In the genomic region with DNA sequence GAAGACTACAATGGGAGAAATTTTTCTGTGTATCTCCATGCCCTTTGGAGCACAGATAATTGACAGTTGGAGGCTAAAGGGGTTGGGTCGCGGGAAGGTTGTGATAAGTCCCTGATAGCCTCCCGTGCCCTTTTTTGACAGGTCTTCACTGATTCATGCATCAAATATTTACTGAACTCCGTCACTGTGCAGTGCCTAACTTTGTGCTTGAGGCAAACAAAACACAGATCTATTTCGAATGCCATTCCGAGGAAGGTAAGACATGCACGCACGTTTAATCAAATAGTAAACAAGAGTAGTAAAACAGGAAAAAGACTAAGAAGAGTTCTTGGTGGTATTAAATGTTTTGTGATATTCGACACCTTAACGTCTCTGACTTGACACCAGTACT, we compare ENCODE assay signal across 8 cellular contexts. TPM values are rescaled to one million over a fixed set of nuclear protein-coding genes. Genes with fewer than 3 reads are reported as not detected.
DNase-seq lines count a peak whose midpoint lies in the region; ATAC-seq and TF ChIP-seq lines count a peak whose summit lies in the region.

No MANE protein-coding gene starts in this region.

- peak overlapping the region; percentile 65 for H2AFZ ChIP-seq in OCI-LY3 (ENCODE audit: low read depth, low read length)

- H3K27ac ChIP-seq in OCI-LY3 (ENCODE audit: low read length) (peak overlapping the region; percentile 86), endodermal cell (ENCODE audit: low read depth, low read length) (no peak overlapping the region)

- H3K27me3 ChIP-seq in OCI-LY3 (ENCODE audit: low read depth, low read length): peaks cover 9% of the 10 kb centered on the region
- H3K27me3 ChIP-seq in endodermal cell (ENCODE audit: control insufficient read depth, insufficient read depth, low read length, poor library complexity, severe bottlenecking): peaks cover 8% of the 10 kb centered on the region

- H3K27ac Mint-ChIP-seq in endodermal cell (peak overlapping the region; percentile 99), osteocyte (ENCODE audit: unreplicated experiment) (peak overlapping the region; percentile 100)

- H3K79me2 ChIP-seq in OCI-LY3 (ENCODE audit: low read length): peaks cover 46% of the 10 kb centered on the region

- H3K9me3 ChIP-seq in OCI-LY3 (ENCODE audit: insufficient read depth, low read length) (no peaks in the 10 kb centered on the region), endodermal cell (ENCODE audit: control insufficient read depth, low read length) (no peaks in the 10 kb centered on the region)

- peaks cover 19% of the 10 kb centered on the region for H3K4me1 Mint-ChIP-seq in endodermal cell
- H3K4me1 Mint-ChIP-seq in osteocyte (ENCODE audit: unreplicated experiment): peaks cover 43% of the 10 kb centered on the region

- no peaks in the 10 kb centered on the region for H3K9me3 Mint-ChIP-seq in endodermal cell
- no peaks in the 10 kb centered on the region for H3K9me3 Mint-ChIP-seq in osteocyte (ENCODE audit: unreplicated experiment)

- 27 to 33% methylated on average over 6 to 10 of the region's 10 CpGs for WGBS in endodermal cell (ENCODE audit: insufficient coverage in 1 of 2, insufficient read length in 1 of 2), 2 experiments

- H3K4me3 ChIP-seq in GM12875 (ENCODE audit: low read depth, low read length): peak overlapping the region; percentile 78
- H3K4me3 ChIP-seq in OCI-LY3 (ENCODE audit: low read length): peak overlapping the region; percentile 97
- H3K4me3 ChIP-seq in endodermal cell (ENCODE audit: low read length): peak overlapping the region; percentile 93

- peak overlapping the region; percentile 99 for H3K4me3 Mint-ChIP-seq in endodermal cell
- peak overlapping the region; percentile 100 for H3K4me3 Mint-ChIP-seq in osteocyte (ENCODE audit: unreplicated experiment)

- H4K20me1 ChIP-seq in OCI-LY3 (ENCODE audit: insufficient read depth, low read length): peaks cover 25% of the 10 kb centered on the region

- TF ChIP-seq CTCF in GM12875 (IDR thresholded peaks at IDR 0.05; ENCODE audit: borderline replicate concordance, insufficient read depth, low read depth, low read length): no peak
- TF ChIP-seq CTCF in OCI-LY3 (IDR thresholded peaks at IDR 0.05; ENCODE audit: low read depth, low read length): no peak
- TF ChIP-seq CTCF in endodermal cell (conservative IDR thresholded peaks at IDR 0.05): no peak
- TF ChIP-seq CTCF in osteocyte (IDR thresholded peaks at IDR 0.05): no peak
- TF ChIP-seq CTCF in GM10266 (IDR thresholded peaks at IDR 0.05; ENCODE audit: control insufficient read depth, insufficient read depth, low read depth, missing control alignments): no peak

- H3K27me3 Mint-ChIP-seq in endodermal cell (ENCODE audit: insufficient read depth) (peaks cover under 1% of the 10 kb centered on the region), osteocyte (ENCODE audit: unreplicated experiment) (no peaks in the 10 kb centered on the region)

- H3K36me3 Mint-ChIP-seq in endodermal cell (ENCODE audit: low read depth) (peaks cover 7% of the 10 kb centered on the region), osteocyte (ENCODE audit: unreplicated experiment) (no peaks in the 10 kb centered on the region)

- H3K4me2 ChIP-seq in OCI-LY3 (ENCODE audit: low read length): peak overlapping the region; percentile 90

- H3K9ac ChIP-seq in OCI-LY3 (ENCODE audit: low read length) (peak overlapping the region; percentile 97), endodermal cell (ENCODE audit: extremely low read depth, low read length, poor library complexity, severe bottlenecking) (peak overlapping the region; percentile 97)

- in situ Hi-C loops in KBM-7 (cut with MboI; ENCODE audit: low pct_unique_long_range_greater_than_20kb, low sequenced_read_pairs): no loop called here

- peak; percentile 49 for DNase-seq in endodermal cell
- DNase-seq in osteocyte (ENCODE audit: extremely low spot score, unreplicated experiment): no peak
- DNase-seq in GM10266 (ENCODE audit: extremely low spot score): no peak
- DNase-seq in AG20443 (ENCODE audit: low spot score): no peak
- DNase-seq in KBM-7: no peak

- H3K4me1 ChIP-seq in OCI-LY3 (ENCODE audit: low read length) (peaks cover 33% of the 10 kb centered on the region), endodermal cell (ENCODE audit: control insufficient read depth, insufficient read depth, low read length) (no peaks in the 10 kb centered on the region)

- H3K36me3 ChIP-seq in OCI-LY3 (replicated peaks; ENCODE audit: low read depth, low read length): peaks cover 16% of the 10 kb centered on the region
- H3K36me3 ChIP-seq in endodermal cell (ENCODE audit: control insufficient read depth, insufficient read depth, low read length): peaks cover 10% of the 10 kb centered on the region

- no peak for ATAC-seq in GM21515 (IDR thresholded peaks at IDR 0.05; ENCODE audit: unreplicated experiment)

RNA-seq across cellular contexts. Expression of a gene that starts 0.5 kb away (rescaled TPM):
- 100 to 1,000 TPM; 102 to 144 TPM for total RNA-seq in endodermal cell
- 69.4 TPM for polyA plus RNA-seq in endodermal cell (2013, experiment 1 of 2)
- 75.4 TPM for polyA plus RNA-seq in endodermal cell (2013, experiment 2 of 2)
- total RNA-seq in osteocyte: 84.4 and 89.5 TPM in 2 replicates

RNA-seq across cellular contexts. Expression of a gene that starts 7.9 kb away (rescaled TPM):
- 100 to 1,000 TPM in 1 of 2 donors, 10 to 100 TPM in 1; 79.4 to 103 TPM for total RNA-seq in endodermal cell
- polyA plus RNA-seq in endodermal cell (2013, experiment 1 of 2): 103 TPM
- 103 TPM for polyA plus RNA-seq in endodermal cell (2013, experiment 2 of 2)
- 77.5 and 91.6 TPM in 2 replicates for total RNA-seq in osteocyte

RNA-seq across cellular contexts. Expression of a gene that starts 22.1 kb away (rescaled TPM):
- total RNA-seq in endodermal cell: 1 to 10 TPM; 1.0 to 1.9 TPM
- 0.64 TPM for polyA plus RNA-seq in endodermal cell (2013, experiment 1 of 2)
- not detected for polyA plus RNA-seq in endodermal cell (2013, experiment 2 of 2)
- total RNA-seq in osteocyte: 2.8 TPM in 1 of 2 replicates, not detected in the other

RNA-seq across cellular contexts. Expression of a gene that starts 31.9 kb away (rescaled TPM):
- total RNA-seq in endodermal cell: 10 to 100 TPM; 41.1 to 44.8 TPM
- polyA plus RNA-seq in endodermal cell (2013, experiment 1 of 2): 50.6 TPM
- polyA plus RNA-seq in endodermal cell (2013, experiment 2 of 2): 43.5 TPM
- total RNA-seq in osteocyte: 45.0 and 49.8 TPM in 2 replicates

RNA-seq across cellular contexts. Expression of a gene that starts 32.2 kb away (rescaled TPM):
- total RNA-seq in endodermal cell: 10 to 100 TPM in 1 of 2 donors, 1 to 10 TPM in 1; 9.1 to 13.0 TPM
- 14.1 TPM for polyA plus RNA-seq in endodermal cell (2013, experiment 1 of 2)
- 12.1 TPM for polyA plus RNA-seq in endodermal cell (2013, experiment 2 of 2)
- total RNA-seq in osteocyte: 12.6 and 13.3 TPM in 2 replicates
